ENCODE assay signal across 11 cellular contexts in genomic region chr11:1873048-1873812, GRCh38. TPM values are rescaled to one million over a fixed set of nuclear protein-coding genes. Genes with fewer than 3 reads are reported as not detected.
DNase-seq lines count a peak whose midpoint lies in the region; ATAC-seq and TF ChIP-seq lines count a peak whose summit lies in the region.
"Had no signal": no experiment of that assay in that cellular context is flagged by ENCODE, and none has a peak within 500 bp of the region (broad histone marks: within the 10 kb centered on the region; RNA-seq: fewer than 3 reads in every experiment).

No MANE protein-coding gene starts in this region.

- peak overlapping the region; percentile 13 to 100 (median 47); a peak in 19 of 22 replicates for H3K4me2 ChIP-seq in BLaER1 treated with 17β-estradiol and CSF1 and Interleukin-3, amounts not matched to agents 10 nM and 100 nM
- no peak overlapping the region for H3K4me2 ChIP-seq in neuronal stem cell (ENCODE audit: insufficient read depth, low read length, poor library complexity, severe bottlenecking)

- no peak overlapping the region for H2BK120ac ChIP-seq in neuronal stem cell (ENCODE audit: low read depth, low read length)

- no peak overlapping the region for H3K9ac ChIP-seq in BLaER1 treated with 17β-estradiol and CSF1 and Interleukin-3, amounts not matched to agents 10 nM and 100 nM
- H3K9ac ChIP-seq in neuronal stem cell (ENCODE audit: low read depth, low read length, poor library complexity), result no peak overlapping the region

- ATAC-seq in RWPE2 (ENCODE audit: low read depth) (peak; percentile 65), GM19452 (IDR thresholded peaks at IDR 0.05; ENCODE audit: unreplicated experiment) (no peak), HG03039 (IDR thresholded peaks at IDR 0.05; ENCODE audit: unreplicated experiment) (no peak)
- ATAC-seq: activated T-cell treated with anti-CD3 and anti-CD28 coated beads, Interleukin-2, amount 50 U/mL, for 4 hours had no signal

- TF ChIP-seq CTCF in RWPE2 (IDR thresholded peaks at IDR 0.05; ENCODE audit: poor library complexity, severe bottlenecking), result no peak

- H2BK12ac ChIP-seq in neuronal stem cell (ENCODE audit: low read length), result peak overlapping the region; percentile 41

- no peaks in the 10 kb centered on the region for H3K9me3 ChIP-seq in BLaER1 treated with 17β-estradiol and CSF1 and Interleukin-3, amounts not matched to agents 10 nM and 100 nM (replicated peaks in 1 of 11)
- H3K9me3 ChIP-seq in RWPE2 (ENCODE audit: severe bottlenecking), result no peaks in the 10 kb centered on the region
- no peaks in the 10 kb centered on the region for H3K9me3 ChIP-seq in neuronal stem cell (replicated peaks in 1 of 2; ENCODE audit: control insufficient read depth in 2 of 2, insufficient read depth in 1 of 2, low read depth in 1 of 2, low read length in 2 of 2)
- no peaks in the 10 kb centered on the region for H3K9me3 ChIP-seq in HAP-1

- no peak overlapping the region for H4K8ac ChIP-seq in neuronal stem cell (ENCODE audit: low read depth, low read length)

- H3K79me1 ChIP-seq in neuronal stem cell (ENCODE audit: low read depth, low read length), result no peaks in the 10 kb centered on the region

- H3K4me3 ChIP-seq in BLaER1 treated with 17β-estradiol and CSF1 and Interleukin-3, amounts not matched to agents 10 nM and 100 nM, result no peak overlapping the region
- H3K4me3 ChIP-seq in RWPE2 (ENCODE audit: severe bottlenecking) (no peak overlapping the region), neuronal stem cell (ENCODE audit: low read length in 2 of 2) (no peak overlapping the region), HAP-1 (no peak overlapping the region)

- peak overlapping the region; percentile 87 for H3K18ac ChIP-seq in neuronal stem cell (ENCODE audit: low read length)

- no peak overlapping the region for H3K4ac ChIP-seq in neuronal stem cell (ENCODE audit: low read length)

- peaks cover 23 to 70% (median 37%) of the 10 kb centered on the region in 11 experiments; a peak in 20 of 22 replicates for H4K20me1 ChIP-seq in BLaER1 treated with 17β-estradiol and CSF1 and Interleukin-3, amounts not matched to agents 10 nM and 100 nM

- H3K27me3 ChIP-seq in BLaER1 treated with 17β-estradiol and CSF1 and Interleukin-3, amounts not matched to agents 10 nM and 100 nM, result peaks cover 28 to 43% (median 33%) of the 10 kb centered on the region in 11 experiments
- no peaks in the 10 kb centered on the region for H3K27me3 ChIP-seq in RWPE2 (ENCODE audit: insufficient read depth, poor library complexity, severe bottlenecking)
- H3K27me3 ChIP-seq in neuronal stem cell (ENCODE audit: control insufficient read depth in 3 of 3, insufficient read depth in 3 of 3, low read depth in 1 of 3, low read length in 3 of 3), result peaks cover 0 to 3% (median 0%) of the 10 kb centered on the region in 3 experiments
- H3K27me3 ChIP-seq in HAP-1 (ENCODE audit: low read depth), result peaks cover 26% of the 10 kb centered on the region; the same call in 1 of the 2 replicates

- peaks cover 65 to 94% (median 87%) of the 10 kb centered on the region in 10 experiments for H3K4me1 ChIP-seq in BLaER1 treated with 17β-estradiol and CSF1 and Interleukin-3, amounts not matched to agents 10 nM and 100 nM
- H3K4me1 ChIP-seq in RWPE2 (ENCODE audit: insufficient read depth, poor library complexity, severe bottlenecking) (peaks cover 25% of the 10 kb centered on the region), neuronal stem cell (ENCODE audit: control insufficient read depth in 2 of 2, insufficient read depth in 1 of 2, low read depth in 1 of 2, low read length in 2 of 2) (peaks cover 11 to 31% of the 10 kb centered on the region in 2 donors), HAP-1 (no peaks in the 10 kb centered on the region)

- no peak overlapping the region for H3K27ac ChIP-seq in BLaER1 treated with 17β-estradiol and CSF1 and Interleukin-3, amounts not matched to agents 10 nM and 100 nM
- H3K27ac ChIP-seq in RWPE2 (ENCODE audit: poor library complexity, severe bottlenecking), result peak overlapping the region; percentile 58
- H3K27ac ChIP-seq in neuronal stem cell (replicated peaks; ENCODE audit: low read length), result no peak overlapping the region

- in situ Hi-C loops in HAP-1 (cut with MboI; ENCODE audit: low sequenced_read_pairs), result loop anchor here (25.0 kb wide), 1 partner anchor 289 kb away; the partner anchor contains the start of genes INS and TH

- H3K14ac ChIP-seq in neuronal stem cell (ENCODE audit: low read length), result peak overlapping the region; percentile 3

- DNase-seq in RWPE2 (ENCODE audit: low spot score) (no peak), fibroblast of peridontal ligament (ENCODE audit: extremely low read depth) (peak; percentile 59), neuronal stem cell (ENCODE audit: low spot score) (no peak), retina (no peak), HAP-1 (ENCODE audit: low spot score in 2 of 2) (no peak)
- DNase-seq: activated T-cell treated with anti-CD3 and anti-CD28 coated beads, Interleukin-2, amount 50 U/mL, for 4 hours; MM.1S; SHP77 treated with DMSO at 0.1 percent for 48 hours had no signal

- peak overlapping the region; percentile 100 for H2BK15ac ChIP-seq in neuronal stem cell (ENCODE audit: low read length)

- peak overlapping the region; percentile 88 for H2AK5ac ChIP-seq in neuronal stem cell (ENCODE audit: low read depth, low read length)

- no peak overlapping the region for H3K23ac ChIP-seq in neuronal stem cell (ENCODE audit: low read depth, low read length, poor library complexity)

- no peak overlapping the region for H2BK5ac ChIP-seq in neuronal stem cell (ENCODE audit: low read length)

- no CpG with 5 or more reads among the region's 11 CpGs for WGBS in neuronal stem cell (ENCODE audit: extremely low coverage in 2 of 2, insufficient read length in 2 of 2, insufficient replicate concordance in 1 of 2), 2 donors

- H3K36me3 ChIP-seq in BLaER1 treated with 17β-estradiol and CSF1 and Interleukin-3, amounts not matched to agents 10 nM and 100 nM, result no peaks in the 10 kb centered on the region
- no peaks in the 10 kb centered on the region for H3K36me3 ChIP-seq in RWPE2 (ENCODE audit: low read depth)
- no peaks in the 10 kb centered on the region for H3K36me3 ChIP-seq in neuronal stem cell (replicated peaks in 1 of 2; ENCODE audit: control insufficient read depth in 2 of 2, insufficient read depth in 2 of 2, low read length in 2 of 2)
- no peaks in the 10 kb centered on the region for H3K36me3 ChIP-seq in HAP-1 (replicated peaks)

- H4K91ac ChIP-seq in neuronal stem cell (ENCODE audit: low read depth, low read length, poor library complexity), result no peak overlapping the region

- H2AFZ ChIP-seq in neuronal stem cell (ENCODE audit: low read length), result no peak overlapping the region

RNA-seq across cellular contexts. Expression of gene PRR33, which starts 18.5 kb away (rescaled TPM):
- polyA plus RNA-seq in neuronal stem cell (2013, experiment 1 of 2), result not detected
- not detected for polyA plus RNA-seq in neuronal stem cell (2013, experiment 2 of 2)

RNA-seq across cellular contexts. Expression of gene LSP1, which starts 20.3 kb away (rescaled TPM):
- polyA plus RNA-seq in neuronal stem cell (2013, experiment 1 of 2), result 0.13 TPM
- polyA plus RNA-seq in neuronal stem cell (2013, experiment 2 of 2), result 0.73 TPM

RNA-seq across cellular contexts. Expression of gene TNNI2, which starts 34.4 kb away (rescaled TPM):
- 0.13 TPM for polyA plus RNA-seq in neuronal stem cell (2013, experiment 1 of 2)
- not detected for polyA plus RNA-seq in neuronal stem cell (2013, experiment 2 of 2)

RNA-seq across cellular contexts. Expression of gene SYT8, which starts 38.4 kb away (rescaled TPM):
- not detected for polyA plus RNA-seq in neuronal stem cell (2013, experiment 1 of 2)
- not detected for polyA plus RNA-seq in neuronal stem cell (2013, experiment 2 of 2)

RNA-seq across cellular contexts. Expression of gene TNNT3, which starts 46.3 kb away (rescaled TPM):
- 0.49 TPM for polyA plus RNA-seq in neuronal stem cell (2013, experiment 1 of 2)
- 0.32 TPM for polyA plus RNA-seq in neuronal stem cell (2013, experiment 2 of 2)
